In genomic region chr2:37672104-37672869, GRCh38 we compare ENCODE assay signal across 8 cellular contexts. TPM values are rescaled to one million over a fixed set of nuclear protein-coding genes. Genes with fewer than 3 reads are reported as not detected.
DNase-seq lines count a peak whose midpoint lies in the region; ATAC-seq and TF ChIP-seq lines count a peak whose summit lies in the region.

No MANE protein-coding gene starts in this region.

- peak; percentile 47 for ATAC-seq in HG02610 (IDR thresholded peaks at IDR 0.05; ENCODE audit: unreplicated experiment)

- H3K4me3 ChIP-seq in GM12875 (ENCODE audit: low read depth, low read length) = peak overlapping the region; percentile 93
- H3K4me3 ChIP-seq in right atrium auricular region = peak overlapping the region; percentile 88 to 97

- TF ChIP-seq CTCF in GM12875 (IDR thresholded peaks at IDR 0.05; ENCODE audit: borderline replicate concordance, insufficient read depth, low read depth, low read length) (no peak), right atrium auricular region (IDR thresholded peaks at IDR 0.05) (peak in 1 of 2 donors; percentile 39)

- peaks cover 0 to 22% of the 10 kb centered on the region in 2 donors for H3K4me1 ChIP-seq in right atrium auricular region

- H3K27me3 ChIP-seq in right atrium auricular region = no peaks in the 10 kb centered on the region

- DNase-seq in NCI-H1105 treated with DMSO at 0.1 percent for 48 hours (lab: John Stamatoyannopoulos, UW) (peak; percentile 78), T follicular helper cell (ENCODE audit: low read depth) (peak; percentile 55), amniotic stem cell (lab: John Stamatoyannopoulos, UW) (peak; percentile 79), right atrium auricular region (ENCODE audit: low spot score) (no peak), pulmonary artery endothelial cell (ENCODE audit: low read depth, low spot score) (peak; percentile 68), middle frontal gyrus (ENCODE audit: extremely low spot score, low spot score) (no peak)

- no peaks in the 10 kb centered on the region for H3K36me3 ChIP-seq in right atrium auricular region

- H3K27ac ChIP-seq in right atrium auricular region = peak overlapping the region; percentile 96 to 99

- H3K9me3 ChIP-seq in right atrium auricular region = no peaks in the 10 kb centered on the region

RNA-seq across cellular contexts. Expression of gene CDC42EP3, which starts 0.8 kb away (rescaled TPM):
- total RNA-seq in right atrium auricular region (100 to 1,000 TPM in 1 of 2 donors, 10 to 100 TPM in 1; 38.5 to 105 TPM), pulmonary artery endothelial cell (26.1 and 35.3 TPM in 2 replicates)

Comparison
In these comparisons a context has a peak if more than half of its experiments do, and no peak if none do; other contexts are left out.
1. DNase-seq: peak in NCI-H1105 treated with DMSO at 0.1 percent for 48 hours (single experiment), T follicular helper cell (single experiment), amniotic stem cell (single experiment) and pulmonary artery endothelial cell (single experiment); none in right atrium auricular region (single experiment) and middle frontal gyrus (single experiment).